10 cellular contexts compared by ENCODE assay signal in genomic region chr6:111737065-111737521, GRCh38.
DNase-seq lines count a peak whose midpoint lies in the region; ATAC-seq and TF ChIP-seq lines count a peak whose summit lies in the region.
"Had no signal": no experiment of that assay in that cellular context is flagged by ENCODE, and none has a peak within 500 bp of the region (broad histone marks: within the 10 kb centered on the region; RNA-seq: fewer than 3 reads in every experiment).

No MANE protein-coding gene starts in this region.

- POLR2A ChIA-PET in activated CD4-positive, alpha-beta memory T cell treated with anti-CD3 and anti-CD28 coated beads, Interleukin-2, amount 10 ng/mL, durations not matched to agents 7 days and 5 days (lab: Charles Lee), result interaction anchor here (0.9 to 2.8 kb wide), 5 partner anchors 10 to 28 kb away, joined by 3 to 11 read pairs (median 3); no protein-coding TSS in a partner anchor

- H3K27ac Mint-ChIP-seq in activated CD4-positive, alpha-beta memory T cell treated with anti-CD3 and anti-CD28 coated beads, Interleukin-2, amount 10 ng/mL, durations not matched to agents 7 days and 5 days, result peak overlapping the region; percentile 42
- H3K27ac Mint-ChIP-seq in stimulated activated effector memory CD8-positive, alpha-beta T cell treated with anti-CD3 and anti-CD28 coated beads, Interleukin-12 subunit alpha, Interleukin-12 subunit beta, amount 100 ng/mL, for 72 hours, result peak overlapping the region; percentile 82

- H3K36me3 Mint-ChIP-seq in activated CD4-positive, alpha-beta memory T cell treated with anti-CD3 and anti-CD28 coated beads, Interleukin-2, amount 10 ng/mL, durations not matched to agents 7 days and 5 days (ENCODE audit: low read depth), result peaks cover 90% of the 10 kb centered on the region
- peaks cover 100% of the 10 kb centered on the region for H3K36me3 Mint-ChIP-seq in stimulated activated effector memory CD8-positive, alpha-beta T cell treated with anti-CD3 and anti-CD28 coated beads, Interleukin-12 subunit alpha, Interleukin-12 subunit beta, amount 100 ng/mL, for 72 hours

- no peak overlapping the region for H3K4me3 ChIP-seq in fibroblast of lung (replicated peaks in 1 of 4; ENCODE audit: control extremely low read depth in 1 of 4, insufficient read depth in 1 of 4, low read depth in 3 of 4, low read length in 4 of 4)
- H3K4me3 ChIP-seq: lung had no signal

- H3K4me1 ChIP-seq in fibroblast of lung (ENCODE audit: control insufficient read depth, extremely low read depth, insufficient read depth, low read length), result peaks cover 2% of the 10 kb centered on the region

- peak; percentile 87 for ATAC-seq in stimulated activated effector memory CD8-positive, alpha-beta T cell treated with anti-CD3 and anti-CD28 coated beads, Interleukin-12 subunit alpha, Interleukin-12 subunit beta, amount 100 ng/mL, for 72 hours
- ATAC-seq in HG03045 (IDR thresholded peaks at IDR 0.05; ENCODE audit: unreplicated experiment) (no peak), GM19324 (IDR thresholded peaks at IDR 0.05; ENCODE audit: low FRiP score, unreplicated experiment) (no peak)

- H3K79me2 ChIP-seq in fibroblast of lung (ENCODE audit: control insufficient read depth, insufficient read depth, low read length), result no peaks in the 10 kb centered on the region

- no peaks in the 10 kb centered on the region for H3K27me3 ChIP-seq in fibroblast of lung (ENCODE audit: control insufficient read depth, insufficient read depth, low read length)

- no peaks in the 10 kb centered on the region for H3K9me3 ChIP-seq in fibroblast of lung (ENCODE audit: control insufficient read depth, insufficient read depth, low read depth, low read length)

- no peak overlapping the region for H3K27ac ChIP-seq in fibroblast of lung (ENCODE audit: insufficient read depth, low read length)

- H3K4me3 Mint-ChIP-seq in activated CD4-positive, alpha-beta memory T cell treated with anti-CD3 and anti-CD28 coated beads, Interleukin-2, amount 10 ng/mL, durations not matched to agents 7 days and 5 days, result no peak overlapping the region
- peak overlapping the region; percentile 33 for H3K4me3 Mint-ChIP-seq in stimulated activated effector memory CD8-positive, alpha-beta T cell treated with anti-CD3 and anti-CD28 coated beads, Interleukin-12 subunit alpha, Interleukin-12 subunit beta, amount 100 ng/mL, for 72 hours

- no peak overlapping the region for H3K9ac ChIP-seq in fibroblast of lung (ENCODE audit: insufficient read depth, low read length)

- H3K36me3 ChIP-seq in fibroblast of lung (ENCODE audit: control insufficient read depth, insufficient read depth, low read length), result no peaks in the 10 kb centered on the region

- DNase-seq in activated naive CD4-positive, alpha-beta T cell treated with Interleukin-2 at 50 U/mL for 16 hours, result peak; percentile 57
- no peak for DNase-seq in activated naive CD4-positive, alpha-beta T cell treated with anti-CD3 and anti-CD28 coated beads, Interleukin-2, amount 50 U/mL, for 16 hours
- no peak for DNase-seq in activated CD4-positive, alpha-beta memory T cell treated with anti-CD3 and anti-CD28 coated beads, Interleukin-2, amount 10 ng/mL, durations not matched to agents 7 days and 5 days
- peak; percentile 49 to 89 for DNase-seq in fibroblast of lung (ENCODE audit: low read depth in 2 of 2)
- no peak for DNase-seq in stimulated activated effector memory CD8-positive, alpha-beta T cell treated with anti-CD3 and anti-CD28 coated beads, Interleukin-12 subunit alpha, Interleukin-12 subunit beta, amount 100 ng/mL, for 72 hours (ENCODE audit: low spot score in 2 of 2)
- DNase-seq in NCI-H2107 treated with DMSO at 0.1 percent for 48 hours (lab: John Stamatoyannopoulos, UW; ENCODE audit: unreplicated experiment), result no peak
- DNase-seq: AML-193 had no signal

- H4K20me1 ChIP-seq in fibroblast of lung (ENCODE audit: control insufficient read depth, extremely low read depth, insufficient read depth, low read length), result no peaks in the 10 kb centered on the region

- CTCF ChIA-PET in activated CD4-positive, alpha-beta memory T cell treated with anti-CD3 and anti-CD28 coated beads, Interleukin-2, amount 10 ng/mL, durations not matched to agents 7 days and 5 days (lab: Charles Lee), result interaction anchor here (1.5 to 2.1 kb wide), 2 partner anchors 10 to 16 kb away, joined by 5 to 8 read pairs; no protein-coding TSS in a partner anchor

- H3K9me3 Mint-ChIP-seq in activated CD4-positive, alpha-beta memory T cell treated with anti-CD3 and anti-CD28 coated beads, Interleukin-2, amount 10 ng/mL, durations not matched to agents 7 days and 5 days, result peaks cover 8% of the 10 kb centered on the region
- H3K9me3 Mint-ChIP-seq in stimulated activated effector memory CD8-positive, alpha-beta T cell treated with anti-CD3 and anti-CD28 coated beads, Interleukin-12 subunit alpha, Interleukin-12 subunit beta, amount 100 ng/mL, for 72 hours, result no peaks in the 10 kb centered on the region

- H2AFZ ChIP-seq in fibroblast of lung (ENCODE audit: low read length), result no peak overlapping the region

- no peak overlapping the region for H3K4me2 ChIP-seq in fibroblast of lung (ENCODE audit: extremely low read depth, insufficient read depth, low read length)

- H3K27me3 Mint-ChIP-seq in activated CD4-positive, alpha-beta memory T cell treated with anti-CD3 and anti-CD28 coated beads, Interleukin-2, amount 10 ng/mL, durations not matched to agents 7 days and 5 days, result no peaks in the 10 kb centered on the region

- H3K4me1 Mint-ChIP-seq in activated CD4-positive, alpha-beta memory T cell treated with anti-CD3 and anti-CD28 coated beads, Interleukin-2, amount 10 ng/mL, durations not matched to agents 7 days and 5 days, result peaks cover 83% of the 10 kb centered on the region
- peaks cover 97% of the 10 kb centered on the region for H3K4me1 Mint-ChIP-seq in stimulated activated effector memory CD8-positive, alpha-beta T cell treated with anti-CD3 and anti-CD28 coated beads, Interleukin-12 subunit alpha, Interleukin-12 subunit beta, amount 100 ng/mL, for 72 hours

- TF ChIP-seq CTCF in fibroblast of lung (conservative IDR thresholded peaks at IDR 0.05 in 1 of 2, IDR thresholded peaks at IDR 0.05 in 1 of 2; ENCODE audit: low read depth in 1 of 2, low read length in 2 of 2), result no peak

Comparison
In these comparisons a context has a peak if more than half of its experiments do, and no peak if none do; other contexts are left out.
1. DNase-seq: peak in activated naive CD4-positive, alpha-beta T cell treated with Interleukin-2 at 50 U/mL for 16 hours (single experiment) and fibroblast of lung (2 of 2); none in activated naive CD4-positive, alpha-beta T cell treated with anti-CD3 and anti-CD28 coated beads, Interleukin-2, amount 50 U/mL, for 16 hours (single experiment), activated CD4-positive, alpha-beta memory T cell treated with anti-CD3 and anti-CD28 coated beads, Interleukin-2, amount 10 ng/mL, durations not matched to agents 7 days and 5 days (single experiment), stimulated activated effector memory CD8-positive, alpha-beta T cell treated with anti-CD3 and anti-CD28 coated beads, Interleukin-12 subunit alpha, Interleukin-12 subunit beta, amount 100 ng/mL, for 72 hours (0 of 2) and NCI-H2107 treated with DMSO at 0.1 percent for 48 hours (single experiment).